8 cellular contexts compared by ENCODE assay signal in the genomic region with DNA sequence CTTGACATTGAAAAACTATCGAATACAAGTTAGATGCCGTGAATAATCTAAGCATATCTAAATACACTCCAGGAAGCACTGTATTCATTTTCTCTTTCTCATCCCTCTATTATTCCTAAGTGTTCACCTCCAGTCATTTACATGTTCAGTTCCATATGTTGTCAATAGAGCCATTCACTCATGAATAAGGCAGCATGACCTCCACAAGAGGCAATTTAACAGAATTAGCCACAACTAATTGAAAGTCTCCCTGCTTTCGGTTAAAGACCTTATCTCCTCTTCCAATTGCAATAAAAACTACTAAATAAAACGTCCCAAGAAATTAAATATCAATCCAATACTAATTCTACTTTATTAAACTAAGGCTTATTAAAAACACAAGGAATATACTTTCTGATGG. TPM values are rescaled to one million over a fixed set of nuclear protein-coding genes. Genes with fewer than 3 reads are reported as not detected.
DNase-seq lines count a peak whose midpoint lies in the region; ATAC-seq, FAIRE-seq and TF ChIP-seq lines count a peak whose summit lies in the region.

No MANE protein-coding gene starts in this region.

- H3K4me3 ChIP-seq in GM23248 = peak overlapping the region; percentile 95
- peak overlapping the region; percentile 74 to 92 (median 86) for H3K4me3 ChIP-seq in sigmoid colon

- peak overlapping the region; percentile 84 for H3K9ac ChIP-seq in GM23248

- H3K9me3 ChIP-seq in GM23248 (ENCODE audit: low read depth) (no peaks in the 10 kb centered on the region), sigmoid colon (no peaks in the 10 kb centered on the region)

- peak overlapping the region; percentile 81 for H3K27ac ChIP-seq in GM23248
- peak overlapping the region; percentile 96 for H3K27ac ChIP-seq in foreskin keratinocyte
- peak overlapping the region; percentile 90 to 98 (median 96) for H3K27ac ChIP-seq in sigmoid colon

- no peaks in the 10 kb centered on the region for H3K27me3 ChIP-seq in GM23248 (replicated peaks; ENCODE audit: insufficient read depth)
- no peaks in the 10 kb centered on the region for H3K27me3 ChIP-seq in foreskin keratinocyte
- H3K27me3 ChIP-seq in sigmoid colon = no peaks in the 10 kb centered on the region

- no peaks in the 10 kb centered on the region for H4K20me1 ChIP-seq in GM23248 (ENCODE audit: insufficient read depth)

- no peak for TF ChIP-seq POLR2A in sigmoid colon (IDR thresholded peaks at IDR 0.05)

- H3K4me1 ChIP-seq in GM23248 (ENCODE audit: insufficient read depth) (peaks cover 37% of the 10 kb centered on the region), foreskin keratinocyte (peaks cover 23% of the 10 kb centered on the region), sigmoid colon (peaks cover 0 to 40% (median 33%) of the 10 kb centered on the region in 4 donors)

- H2AFZ ChIP-seq in GM23248 = peak overlapping the region; percentile 90

- ATAC-seq in foreskin keratinocyte = no peak
- ATAC-seq in GM21737 (IDR thresholded peaks at IDR 0.05; ENCODE audit: unreplicated experiment) = no peak
- ATAC-seq in HG03108 (IDR thresholded peaks at IDR 0.05; ENCODE audit: unreplicated experiment) = no peak
- ATAC-seq in HG02884 (IDR thresholded peaks at IDR 0.05; ENCODE audit: unreplicated experiment) = no peak

- TF ChIP-seq EP300 in sigmoid colon (IDR thresholded peaks at IDR 0.05) = no peak

- peaks cover 6% of the 10 kb centered on the region; the same call in 1 of the 2 replicates for H3K36me3 ChIP-seq in GM23248 (ENCODE audit: low read depth)
- peaks cover 0 to 7% (median 0%) of the 10 kb centered on the region in 4 donors for H3K36me3 ChIP-seq in sigmoid colon

- peaks cover 65% of the 10 kb centered on the region for H3K79me2 ChIP-seq in GM23248 (ENCODE audit: insufficient read depth)

- DNase-seq in GM23248 (peak; percentile 23), foreskin keratinocyte (peak in 1 of 2 donors; percentile 39), sigmoid colon (no peak), urothelium cell line (ENCODE audit: low spot score) (no peak)

- TF ChIP-seq CTCF in foreskin keratinocyte (conservative IDR thresholded peaks at IDR 0.05) (no peak), sigmoid colon (IDR thresholded peaks at IDR 0.05) (no peak)

- intact Hi-C loops in sigmoid colon (cut with DNase I) = loop anchor here (2.0 to 10.0 kb wide), 5 partner anchors 36 to 679 kb away; a partner anchor contains a TSS

- H3F3A ChIP-seq in GM23248 (ENCODE audit: insufficient read depth) = peaks cover 38% of the 10 kb centered on the region; the same call in 1 of the 2 replicates

- FAIRE-seq in urothelium cell line (lab: Jason Lieb, UNC) = no peak

- WGBS in GM23248 (ENCODE audit: low coverage in 1 of 2, low lambda C conversion rate in 2 of 2, missing lambda C conversion rate in 2 of 2), 2 experiments = 1 to 3% methylated on average over 4 of the region's 4 CpGs
- 9 to 35% methylated on average over 4 of the region's 4 CpGs for WGBS in sigmoid colon, 2 donors

- in situ Hi-C loops in GM23248 (cut with MboI) = loop anchor here (10.0 kb wide), 2 partner anchors 166 to 236 kb away; no protein-coding TSS in a partner anchor

- H3K9me2 ChIP-seq in GM23248 (ENCODE audit: insufficient read depth) = no peaks in the 10 kb centered on the region

- peak overlapping the region; percentile 94 for H3K4me2 ChIP-seq in GM23248 (ENCODE audit: unreplicated experiment)

TF ChIP-seq in PFSK-1, 5 proteins besides CTCF, POLR2A, EP300 and RAD21:
- TF ChIP-seq TAF1 (IDR thresholded peaks at IDR 0.05; ENCODE audit: borderline replicate concordance, insufficient read depth, low read length) = no peak
- TF ChIP-seq SIN3A (IDR thresholded peaks at IDR 0.05; ENCODE audit: borderline replicate concordance, insufficient read depth, low read length) = peak; percentile 62; the same call in 1 of the 2 replicates

RNA-seq across cellular contexts. Expression of a gene that starts 1.8 kb away (rescaled TPM):
- total RNA-seq in GM23248 (2014; rRNA removed; shearing (Covaris generic)) = 24.7 and 29.3 TPM in 2 replicates
- 9.2 and 10.4 TPM in 2 replicates for polyA plus RNA-seq in GM23248 (2016; fragmentation: Nextera tagmentation; extraction: Ambion mirVana)
- 41.4 TPM for polyA plus RNA-seq in PFSK-1 (2012; ENCODE audit: insufficient read length, low read depth)
- 25.9 TPM in 2 replicates for total RNA-seq in foreskin keratinocyte
- 4.8 and 6.6 TPM in 2 replicates for polyA plus RNA-seq in foreskin keratinocyte
- total RNA-seq in sigmoid colon = 100 to 1,000 TPM in 1 of 4 donors, 10 to 100 TPM in 3; 58.1 to 186 (median 64.2) TPM
- polyA plus RNA-seq in sigmoid colon = 10 to 100 TPM in 1 of 3 donors, 1 to 10 TPM in 2; 2.8 to 26.1 (median 6.6) TPM
